In genomic region chr14:20415723-20416622, GRCh38 we compare ENCODE assay signal across 8 cellular contexts. TPM values are rescaled to one million over a fixed set of nuclear protein-coding genes. Genes with fewer than 3 reads are reported as not detected.
A peak's percentile ranks its signal among the peaks of the same experiment; 100 is the strongest.
DNase-seq lines count a peak whose midpoint lies in the region; ATAC-seq and TF ChIP-seq lines count a peak whose summit lies in the region.

No MANE protein-coding gene starts in this region.

- H3K4me1 ChIP-seq in fibroblast of lung (ENCODE audit: control insufficient read depth, extremely low read depth, insufficient read depth, low read length) (no peaks in the 10 kb centered on the region), parathyroid adenoma (peaks cover 25% of the 10 kb centered on the region)

- no peak overlapping the region for H3K9ac ChIP-seq in fibroblast of lung (ENCODE audit: insufficient read depth, low read length)
- no peak overlapping the region for H3K9ac ChIP-seq in parathyroid adenoma

- DNase-seq in activated naive CD4-positive, alpha-beta T cell treated with Interleukin-2 at 50 U/mL for 16 hours, result peak; percentile 17
- DNase-seq in activated naive CD4-positive, alpha-beta T cell (lab: John Stamatoyannopoulos, UW), result no peak
- DNase-seq in NCI-H2171 (lab: John Stamatoyannopoulos, UW) (peak; percentile 12), WTC11 (ENCODE audit: low spot score) (no peak), fibroblast of lung (ENCODE audit: low read depth in 2 of 2) (peak; percentile 41 to 62)

- no peak overlapping the region for H3K4me3 Mint-ChIP-seq in WTC11

- TF ChIP-seq CTCF in WTC11 (IDR thresholded peaks at IDR 0.05), result peak; percentile 33
- peak; percentile 60 to 74 for TF ChIP-seq CTCF in fibroblast of lung (conservative IDR thresholded peaks at IDR 0.05 in 1 of 2, IDR thresholded peaks at IDR 0.05 in 1 of 2; ENCODE audit: low read depth in 1 of 2, low read length in 2 of 2)
- peak; percentile 71 for TF ChIP-seq CTCF in parathyroid adenoma (IDR thresholded peaks at IDR 0.05)

- no peaks in the 10 kb centered on the region for H3K36me3 ChIP-seq in fibroblast of lung (ENCODE audit: control insufficient read depth, insufficient read depth, low read length)
- no peaks in the 10 kb centered on the region for H3K36me3 ChIP-seq in parathyroid adenoma (ENCODE audit: control insufficient read depth, insufficient read depth, low read length)

- H4K20me1 ChIP-seq in fibroblast of lung (ENCODE audit: control insufficient read depth, extremely low read depth, insufficient read depth, low read length), result no peaks in the 10 kb centered on the region

- H3K27ac ChIP-seq in fibroblast of lung (ENCODE audit: insufficient read depth, low read length) (no peak overlapping the region), parathyroid adenoma (no peak overlapping the region)

- CTCF ChIA-PET in WTC11 (lab: Charles Lee), result interaction anchor here (0.8 to 2.4 kb wide), 32 partner anchors 9 to 244 kb away, joined by 3 to 21 read pairs (median 4); partner anchors contain the start of genes APEX1, KLHL33, PARP2 and PIP4P1

- H3K9me3 Mint-ChIP-seq in WTC11, result no peaks in the 10 kb centered on the region

- H3K9me3 ChIP-seq in fibroblast of lung (ENCODE audit: control insufficient read depth, insufficient read depth, low read depth, low read length) (no peaks in the 10 kb centered on the region), parathyroid adenoma (ENCODE audit: control insufficient read depth, low read length) (no peaks in the 10 kb centered on the region)

- H3K36me3 Mint-ChIP-seq in WTC11, result no peaks in the 10 kb centered on the region

- no peaks in the 10 kb centered on the region; the same call in 1 of the 2 replicates for H3K27me3 Mint-ChIP-seq in WTC11 (ENCODE audit: low read depth)

- H3K4me1 Mint-ChIP-seq in WTC11, result peaks cover 18% of the 10 kb centered on the region

- no peak overlapping the region for H3K27ac Mint-ChIP-seq in WTC11

- peak overlapping the region; percentile 22 for H2AFZ ChIP-seq in fibroblast of lung (ENCODE audit: low read length)
- peak overlapping the region; percentile 61 for H2AFZ ChIP-seq in parathyroid adenoma

- H3K79me2 ChIP-seq in fibroblast of lung (ENCODE audit: control insufficient read depth, insufficient read depth, low read length) (peaks cover 7% of the 10 kb centered on the region), parathyroid adenoma (no peaks in the 10 kb centered on the region)

- H3K27me3 ChIP-seq in fibroblast of lung (ENCODE audit: control insufficient read depth, insufficient read depth, low read length), result no peaks in the 10 kb centered on the region
- H3K27me3 ChIP-seq in parathyroid adenoma (ENCODE audit: control insufficient read depth, insufficient read depth, low read length), result no peaks in the 10 kb centered on the region

- no peak overlapping the region for H3K4me2 ChIP-seq in fibroblast of lung (ENCODE audit: extremely low read depth, insufficient read depth, low read length)
- H3K4me2 ChIP-seq in parathyroid adenoma (ENCODE audit: low read length), result no peak overlapping the region

- peak; percentile 47 for ATAC-seq in HG02623 (IDR thresholded peaks at IDR 0.05; ENCODE audit: unreplicated experiment)
- peak; percentile 56 for ATAC-seq in WTC11
- no peak for ATAC-seq in HG02973 (IDR thresholded peaks at IDR 0.05; ENCODE audit: unreplicated experiment)

- H3K4me3 ChIP-seq in fibroblast of lung (replicated peaks in 1 of 4; ENCODE audit: control extremely low read depth in 1 of 4, insufficient read depth in 1 of 4, low read depth in 3 of 4, low read length in 4 of 4), result no peak overlapping the region
- H3K4me3 ChIP-seq in parathyroid adenoma (ENCODE audit: low read depth, low read length), result no peak overlapping the region

- POLR2A ChIA-PET in WTC11 (lab: Charles Lee), result interaction anchor here (0.8 kb wide), 1 partner anchor 73 kb away, joined by 13 read pairs; the partner anchor contains the start of gene PARP2

TF ChIP-seq in WTC11, 78 proteins besides CTCF, POLR2A, EP300 and RAD21:
- no peak for TF ChIP-seq IRF2 (CRISPR knock-in tag; IDR thresholded peaks at IDR 0.05; ENCODE audit: borderline replicate concordance, low read depth)
- no peak for TF ChIP-seq TEAD1 (CRISPR knock-in tag; IDR thresholded peaks at IDR 0.05)
- no peak for TF ChIP-seq NFATC4 (CRISPR knock-in tag; IDR thresholded peaks at IDR 0.05)
- TF ChIP-seq SOX15 (CRISPR knock-in tag; IDR thresholded peaks at IDR 0.05), result no peak
- TF ChIP-seq, protein P1, sequence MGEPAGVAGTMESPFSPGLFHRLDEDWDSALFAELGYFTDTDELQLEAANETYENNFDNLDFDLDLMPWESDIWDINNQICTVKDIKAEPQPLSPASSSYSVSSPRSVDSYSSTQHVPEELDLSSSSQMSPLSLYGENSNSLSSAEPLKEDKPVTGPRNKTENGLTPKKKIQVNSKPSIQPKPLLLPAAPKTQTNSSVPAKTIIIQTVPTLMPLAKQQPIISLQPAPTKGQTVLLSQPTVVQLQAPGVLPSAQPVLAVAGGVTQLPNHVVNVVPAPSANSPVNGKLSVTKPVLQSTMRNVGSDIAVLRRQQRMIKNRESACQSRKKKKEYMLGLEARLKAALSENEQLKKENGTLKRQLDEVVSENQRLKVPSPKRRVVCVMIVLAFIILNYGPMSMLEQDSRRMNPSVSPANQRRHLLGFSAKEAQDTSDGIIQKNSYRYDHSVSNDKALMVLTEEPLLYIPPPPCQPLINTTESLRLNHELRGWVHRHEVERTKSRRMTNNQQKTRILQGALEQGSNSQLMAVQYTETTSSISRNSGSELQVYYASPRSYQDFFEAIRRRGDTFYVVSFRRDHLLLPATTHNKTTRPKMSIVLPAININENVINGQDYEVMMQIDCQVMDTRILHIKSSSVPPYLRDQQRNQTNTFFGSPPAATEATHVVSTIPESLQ (CRISPR knock-in tag; IDR thresholded peaks at IDR 0.05), result no peak
- no peak for TF ChIP-seq FOXJ3 (CRISPR knock-in tag; IDR thresholded peaks at IDR 0.05; ENCODE audit: borderline replicate concordance)
- TF ChIP-seq, protein P2, sequence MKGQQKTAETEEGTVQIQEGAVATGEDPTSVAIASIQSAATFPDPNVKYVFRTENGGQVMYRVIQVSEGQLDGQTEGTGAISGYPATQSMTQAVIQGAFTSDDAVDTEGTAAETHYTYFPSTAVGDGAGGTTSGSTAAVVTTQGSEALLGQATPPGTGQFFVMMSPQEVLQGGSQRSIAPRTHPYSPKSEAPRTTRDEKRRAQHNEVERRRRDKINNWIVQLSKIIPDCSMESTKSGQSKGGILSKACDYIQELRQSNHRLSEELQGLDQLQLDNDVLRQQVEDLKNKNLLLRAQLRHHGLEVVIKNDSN (CRISPR knock-in tag; IDR thresholded peaks at IDR 0.05), result no peak
- TF ChIP-seq ATF2 (CRISPR knock-in tag; IDR thresholded peaks at IDR 0.05; ENCODE audit: borderline replicate concordance, low read depth), result no peak
- TF ChIP-seq TP53 (CRISPR knock-in tag; IDR thresholded peaks at IDR 0.05), result no peak
- TF ChIP-seq OVOL2 (CRISPR knock-in tag; IDR thresholded peaks at IDR 0.05; ENCODE audit: borderline replicate concordance), result no peak
- TF ChIP-seq ETV6 (CRISPR knock-in tag; IDR thresholded peaks at IDR 0.05), result no peak
- TF ChIP-seq RELA (CRISPR knock-in tag; IDR thresholded peaks at IDR 0.05; ENCODE audit: borderline replicate concordance), result no peak
- no peak for TF ChIP-seq ELF4 (CRISPR knock-in tag; IDR thresholded peaks at IDR 0.05; ENCODE audit: low read depth)
- TF ChIP-seq ATF1 (CRISPR knock-in tag; IDR thresholded peaks at IDR 0.05), result no peak

RNA-seq across cellular contexts. Expression of gene TEP1, which starts 2.7 kb away (rescaled TPM):
- 16.0 to 19.4 TPM (median 18.8 TPM) in 3 replicates for total RNA-seq in WTC11 (2021)
- total RNA-seq in fibroblast of lung, result 15.2 and 21.6 TPM in 2 replicates
- polyA plus RNA-seq in fibroblast of lung, result 7.4 and 10.5 TPM in 2 replicates
- polyA plus RNA-seq in fibroblast of lung (2012), result 7.1 and 10.7 TPM in 2 replicates
- 22.9 and 41.3 TPM in 2 replicates for polyA minus RNA-seq in fibroblast of lung (ENCODE audit: low replicate concordance)

RNA-seq across cellular contexts. Expression of gene KLHL33, which starts 20.0 kb away (rescaled TPM):
- 0.07 to 0.18 TPM (median 0.17 TPM) in 3 replicates for total RNA-seq in WTC11 (2021)
- total RNA-seq in fibroblast of lung, result 0.26 and 1.5 TPM in 2 replicates
- polyA plus RNA-seq in fibroblast of lung, result 0.09 and 0.17 TPM in 2 replicates
- polyA plus RNA-seq in fibroblast of lung (2012), result 0.13 and 0.17 TPM in 2 replicates
- polyA minus RNA-seq in fibroblast of lung (ENCODE audit: low replicate concordance), result not detected in 2 replicates

RNA-seq across cellular contexts. Expression of gene OSGEP, which starts 38.6 kb away (rescaled TPM):
- total RNA-seq in WTC11 (2021) (33.3 to 40.0 TPM (median 37.3 TPM) in 3 replicates), fibroblast of lung (29.5 and 34.0 TPM in 2 replicates)
- 18.1 and 26.2 TPM in 2 replicates for polyA plus RNA-seq in fibroblast of lung
- polyA plus RNA-seq in fibroblast of lung (2012), result 13.1 and 20.6 TPM in 2 replicates
- 18.8 and 66.0 TPM in 2 replicates for polyA minus RNA-seq in fibroblast of lung (ENCODE audit: low replicate concordance)

RNA-seq across cellular contexts. Expression of gene APEX1, which starts 39.1 kb away (rescaled TPM):
- total RNA-seq in WTC11 (2021), result 299 to 324 TPM (median 308 TPM) in 3 replicates
- 66.6 and 86.5 TPM in 2 replicates for total RNA-seq in fibroblast of lung
- polyA plus RNA-seq in fibroblast of lung, result 187 and 278 TPM in 2 replicates
- polyA plus RNA-seq in fibroblast of lung (2012), result 144 and 207 TPM in 2 replicates
- polyA minus RNA-seq in fibroblast of lung (ENCODE audit: low replicate concordance), result 298 and 504 TPM in 2 replicates

RNA-seq across cellular contexts. Expression of gene PIP4P1, which starts 45.3 kb away (rescaled TPM):
- 28.3 to 34.1 TPM (median 29.7 TPM) in 3 replicates for total RNA-seq in WTC11 (2021)
- total RNA-seq in fibroblast of lung, result 24.7 and 30.9 TPM in 2 replicates
- polyA plus RNA-seq in fibroblast of lung, result 34.9 and 39.5 TPM in 2 replicates
- polyA plus RNA-seq in fibroblast of lung (2012), result 26.1 and 30.6 TPM in 2 replicates
- polyA minus RNA-seq in fibroblast of lung (ENCODE audit: low replicate concordance), result 87.9 and 134 TPM in 2 replicates

Comparison
In these comparisons a context has a peak if more than half of its experiments do, and no peak if none do; other contexts are left out.
1. DNase-seq: peak in activated naive CD4-positive, alpha-beta T cell treated with Interleukin-2 at 50 U/mL for 16 hours (single experiment), NCI-H2171 (single experiment) and fibroblast of lung (2 of 2); none in activated naive CD4-positive, alpha-beta T cell (0 of 4) and WTC11 (single experiment).
2. Peak in every context shown above with its lines, with median percentiles within 50 percentile points of each other: CTCF ChIP-seq.